In the genomic region with DNA sequence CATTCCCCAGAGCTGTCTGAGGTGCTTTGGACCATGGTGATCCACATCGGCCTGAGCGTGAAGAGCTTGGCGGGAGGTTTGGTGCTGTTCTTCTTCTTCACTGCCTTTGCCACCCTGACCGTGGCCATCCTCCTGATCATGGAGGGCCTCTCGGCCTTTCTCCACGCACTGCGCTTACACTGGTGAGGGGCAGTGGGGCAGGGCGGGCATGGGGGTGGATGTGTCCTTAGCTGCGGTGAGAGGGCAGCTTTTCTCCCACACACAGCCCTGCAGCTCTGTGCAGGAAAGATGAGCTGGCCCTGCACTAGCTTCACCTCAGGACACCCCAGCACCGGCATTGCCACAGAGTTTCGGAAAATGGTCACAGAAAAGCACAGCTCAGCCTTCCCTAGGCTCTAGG, we compare ENCODE assay signal across 16 cellular contexts.
"Had no signal": no experiment of that assay in that cellular context is flagged by ENCODE, and none has a peak within 500 bp of the region (broad histone marks: within the 10 kb centered on the region; RNA-seq: fewer than 3 reads in every experiment).

No MANE protein-coding gene starts in this region.

- H3K36me3 Mint-ChIP-seq: activated naive CD8-positive, alpha-beta T cell treated with anti-CD3 and anti-CD28 coated beads for 36 hours had no signal

- H3K27ac Mint-ChIP-seq: activated CD4-positive, alpha-beta memory T cell treated with anti-CD3 and anti-CD28 coated beads, Interleukin-2, amount 10 ng/mL, durations not matched to agents 7 days and 5 days; activated naive CD8-positive, alpha-beta T cell treated with anti-CD3 and anti-CD28 coated beads for 36 hours; activated T-cell treated with anti-CD3 and anti-CD28 coated beads, Interleukin-2, amount 50 U/mL, for 72 hours had no signal

- H3K9me3 ChIP-seq: colonic mucosa, neutrophil had no signal

- H3K27me3 Mint-ChIP-seq: activated naive CD8-positive, alpha-beta T cell treated with anti-CD3 and anti-CD28 coated beads for 36 hours; naive B cell had no signal

- H3K4me3 ChIP-seq: colonic mucosa had no signal

- DNase-seq: activated CD4-positive, alpha-beta memory T cell treated with anti-CD3 and anti-CD28 coated beads, Interleukin-2, amount 10 ng/mL, durations not matched to agents 7 days and 5 days; activated CD4-positive, alpha-beta T cell treated with anti-CD3 and anti-CD28 coated beads for 1 hour; activated CD8-positive, alpha-beta memory T cell treated with anti-CD3 and anti-CD28 coated beads, Interleukin-2, amount 50 U/mL, for 4 hours; activated gamma-delta T cell treated with Interleukin-2 at 50 U/mL for 16 hours; activated naive CD8-positive, alpha-beta T cell treated with anti-CD3 and anti-CD28 coated beads for 36 hours; activated T-cell treated with anti-CD3 and anti-CD28 coated beads, Interleukin-2, amount 50 U/mL, for 72 hours; colonic mucosa; effector memory CD4-positive, alpha-beta T cell; hippocampal formation; kidney glomerular epithelial cell; naive B cell; SIG-M5; stimulated activated CD4-positive, alpha-beta T cell treated with anti-CD3 and anti-CD28 coated beads, Interleukin-1b, Interleukin-23, amount 100 ng/mL, for 48 hours; stimulated activated naive CD4-positive, alpha-beta T cell had no signal

- H3K27ac ChIP-seq: colonic mucosa, neutrophil had no signal

- H3K9me3 Mint-ChIP-seq: activated CD4-positive, alpha-beta memory T cell treated with anti-CD3 and anti-CD28 coated beads, Interleukin-2, amount 10 ng/mL, durations not matched to agents 7 days and 5 days; activated naive CD8-positive, alpha-beta T cell treated with anti-CD3 and anti-CD28 coated beads for 36 hours; activated T-cell treated with anti-CD3 and anti-CD28 coated beads, Interleukin-2, amount 50 U/mL, for 72 hours; naive B cell had no signal

- H3K36me3 ChIP-seq: colonic mucosa had no signal

- H3K4me3 Mint-ChIP-seq: activated CD4-positive, alpha-beta memory T cell treated with anti-CD3 and anti-CD28 coated beads, Interleukin-2, amount 10 ng/mL, durations not matched to agents 7 days and 5 days; activated naive CD8-positive, alpha-beta T cell treated with anti-CD3 and anti-CD28 coated beads for 36 hours; activated T-cell treated with anti-CD3 and anti-CD28 coated beads, Interleukin-2, amount 50 U/mL, for 72 hours; naive B cell had no signal

- ATAC-seq: activated T-cell treated with anti-CD3 and anti-CD28 coated beads, Interleukin-2, amount 50 U/mL, for 72 hours; right cardiac atrium had no signal

- H3K27me3 ChIP-seq: colonic mucosa, neutrophil had no signal
